30 cellular contexts compared by ENCODE assay signal in genomic region chr22:23391022-23391421, GRCh38.
"Had no signal": no experiment of that assay in that cellular context is flagged by ENCODE, and none has a peak within 500 bp of the region (broad histone marks: within the 10 kb centered on the region; RNA-seq: fewer than 3 reads in every experiment).

No MANE protein-coding gene starts in this region.

- H3K4me1 ChIP-seq: adrenal gland, foreskin keratinocyte, gastrocnemius medialis had no signal

- H3K36me3 ChIP-seq: adrenal gland, esophagus muscularis mucosa, gastrocnemius medialis, WERI-Rb-1 had no signal

- DNase-seq: activated CD4-positive, alpha-beta memory T cell treated with anti-CD3 and anti-CD28 coated beads for 36 hours; activated CD4-positive, alpha-beta T cell treated with anti-CD3 and anti-CD28 coated beads for 36 hours; activated CD4-positive, alpha-beta T cell treated with anti-CD3 and anti-CD28 coated beads, Interleukin-2, amount 10 ng/mL, durations not matched to agents 24 days and 14 days; activated CD4-positive, CD25-positive, alpha-beta regulatory T cell; activated CD4-positive, CD25-positive, alpha-beta regulatory T cell treated with anti-CD3 and anti-CD28 coated beads, Interleukin-2, amount 50 U/mL, for 72 hours; activated CD8-positive, alpha-beta memory T cell treated with anti-CD3 and anti-CD28 coated beads, Interleukin-2, amount 10 ng/mL, durations not matched to agents 7 days and 5 days; activated CD8-positive, alpha-beta memory T cell treated with anti-CD3 and anti-CD28 coated beads, Interleukin-2, amount 50 U/mL, for 4 hours; activated CD8-positive, alpha-beta T cell treated with anti-CD3 and anti-CD28 coated beads, Interleukin-2, amount 10 ng/mL, durations not matched to agents 7 days and 5 days; activated effector memory CD4-positive, alpha-beta T cell treated with anti-CD3 and anti-CD28 coated beads, Interleukin-2, amount 50 U/mL, for 16 hours; activated naive CD4-positive, alpha-beta T cell treated with anti-CD3 and anti-CD28 coated beads for 36 hours; activated naive CD8-positive, alpha-beta T cell treated with anti-CD3 and anti-CD28 coated beads for 36 hours; activated naive CD8-positive, alpha-beta T cell treated with anti-CD3 and anti-CD28 coated beads, Interleukin-2, amount 50 U/mL, for 24 hours; activated T-cell treated with anti-CD3 and anti-CD28 coated beads, Interleukin-2, amount 50 U/mL, for 1 hour; activated T-cell treated with anti-CD3 and anti-CD28 coated beads, Interleukin-2, amount 50 U/mL, for 48 hours; adrenal gland; amygdala; body of pancreas; effector CD4-positive, alpha-beta T cell; effector memory CD8-positive, alpha-beta T cell; erythroblast; foreskin keratinocyte; gastrocnemius medialis; glutamatergic neuron; T-helper 1 cell; T-helper 17 cell; T1000; WERI-Rb-1 had no signal

- H3K27ac ChIP-seq: adrenal gland, body of pancreas, coronary artery, dorsolateral prefrontal cortex, esophagus muscularis mucosa, foreskin keratinocyte, gastrocnemius medialis, WERI-Rb-1 had no signal

- H3K27me3 ChIP-seq: adrenal gland, body of pancreas, dorsolateral prefrontal cortex, foreskin keratinocyte, gastrocnemius medialis had no signal

- H3K9me3 ChIP-seq: adrenal gland, body of pancreas, esophagus muscularis mucosa, gastrocnemius medialis had no signal

- H3K4me3 ChIP-seq: adrenal gland, body of pancreas, coronary artery, dorsolateral prefrontal cortex, esophagus muscularis mucosa, gastrocnemius medialis had no signal

- ATAC-seq: activated CD4-positive, alpha-beta T cell treated with anti-CD3 and anti-CD28 coated beads for 36 hours; activated CD8-positive, alpha-beta memory T cell treated with anti-CD3 and anti-CD28 coated beads, Interleukin-2, amount 10 ng/mL, durations not matched to agents 7 days and 5 days; activated CD8-positive, alpha-beta T cell treated with anti-CD3 and anti-CD28 coated beads, Interleukin-2, amount 10 ng/mL, durations not matched to agents 7 days and 5 days; activated naive CD8-positive, alpha-beta T cell treated with anti-CD3 and anti-CD28 coated beads, Interleukin-2, amount 50 U/mL, for 24 hours; body of pancreas; effector memory CD8-positive, alpha-beta T cell; foreskin keratinocyte; gastrocnemius medialis; T-helper 17 cell had no signal
